In genomic region chr3:169137076-169137475, GRCh38 we compare ENCODE assay signal across 23 cellular contexts.
A peak's percentile ranks its signal among the peaks of the same experiment; 100 is the strongest.
DNase-seq lines count a peak whose midpoint lies in the region; ATAC-seq and TF ChIP-seq lines count a peak whose summit lies in the region.
"Had no signal": no experiment of that assay in that cellular context is flagged by ENCODE, and none has a peak within 500 bp of the region (broad histone marks: within the 10 kb centered on the region; RNA-seq: fewer than 3 reads in every experiment).

No MANE protein-coding gene starts in this region.

- H3K36me3 ChIP-seq in left ventricle myocardium inferior: no peaks in the 10 kb centered on the region
- no peaks in the 10 kb centered on the region for H3K36me3 ChIP-seq in upper lobe of right lung

- intact Hi-C loops in left ventricle myocardium inferior (cut with micrococcal nuclease): no loop called here
- intact Hi-C loops in cardiac septum (cut with DNase I): no loop called here
- intact Hi-C loops in left colon (cut with DNase I, micrococcal nuclease): no loop called here
- intact Hi-C loops in upper lobe of right lung (cut with DNase I): no loop called here

- H3K9me3 ChIP-seq in left ventricle myocardium inferior (replicated peaks) (no peaks in the 10 kb centered on the region), upper lobe of right lung (no peaks in the 10 kb centered on the region)
- H3K9me3 ChIP-seq: SJSA1 had no signal

- H3K27me3 ChIP-seq in left ventricle myocardium inferior (ENCODE audit: low read depth): peaks cover 38% of the 10 kb centered on the region
- no peaks in the 10 kb centered on the region for H3K27me3 ChIP-seq in upper lobe of right lung
- H3K27me3 ChIP-seq: SJSA1 had no signal

- H3K27ac ChIP-seq in left ventricle myocardium inferior (replicated peaks) (peak overlapping the region; percentile 91), upper lobe of right lung (no peak overlapping the region)
- H3K27ac ChIP-seq: SJSA1 had no signal

- ATAC-seq in left colon (peak; percentile 40), HG03025 (IDR thresholded peaks at IDR 0.05; ENCODE audit: low FRiP score, unreplicated experiment) (no peak), upper lobe of right lung (no peak)
- ATAC-seq: HCT116 had no signal

- H3K4me3 ChIP-seq in left ventricle myocardium inferior (no peak overlapping the region), upper lobe of right lung (no peak overlapping the region)
- H3K4me3 ChIP-seq: SJSA1 had no signal

- TF ChIP-seq CTCF in left ventricle myocardium inferior (IDR thresholded peaks at IDR 0.05; ENCODE audit: borderline replicate concordance) (no peak), upper lobe of right lung (IDR thresholded peaks at IDR 0.05) (no peak)

- DNase-seq in left ventricle myocardium inferior: no peak
- no peak for DNase-seq in cardiac septum (ENCODE audit: low spot score)
- peak; percentile 14 for DNase-seq in NCI-H69 (lab: John Stamatoyannopoulos, UW)
- DNase-seq in left colon: no peak
- DNase-seq in amygdala (lab: John Stamatoyannopoulos, UW): no peak
- DNase-seq in upper lobe of right lung: no peak
- DNase-seq: DMS153, DND-41, KG1, MM.1S, NCI-H1092, NCI-H1417 treated with DMSO at 0.1 percent for 48 hours, NCI-H1694 treated with DMSO at 0.1 percent for 48 hours, NCI-H2081 treated with DMSO at 0.1 percent for 48 hours, NCI-H2171 treated with DMSO at 0.1 percent for 48 hours, NCI-H345, NCI-H524, NCI-H774, Right ventricle myocardium superior, RPMI8226 had no signal

- peaks cover 30% of the 10 kb centered on the region for H3K4me1 ChIP-seq in left ventricle myocardium inferior
- H3K4me1 ChIP-seq in upper lobe of right lung: no peaks in the 10 kb centered on the region
